ENCODE assay signal across 24 cellular contexts in the genomic region with DNA sequence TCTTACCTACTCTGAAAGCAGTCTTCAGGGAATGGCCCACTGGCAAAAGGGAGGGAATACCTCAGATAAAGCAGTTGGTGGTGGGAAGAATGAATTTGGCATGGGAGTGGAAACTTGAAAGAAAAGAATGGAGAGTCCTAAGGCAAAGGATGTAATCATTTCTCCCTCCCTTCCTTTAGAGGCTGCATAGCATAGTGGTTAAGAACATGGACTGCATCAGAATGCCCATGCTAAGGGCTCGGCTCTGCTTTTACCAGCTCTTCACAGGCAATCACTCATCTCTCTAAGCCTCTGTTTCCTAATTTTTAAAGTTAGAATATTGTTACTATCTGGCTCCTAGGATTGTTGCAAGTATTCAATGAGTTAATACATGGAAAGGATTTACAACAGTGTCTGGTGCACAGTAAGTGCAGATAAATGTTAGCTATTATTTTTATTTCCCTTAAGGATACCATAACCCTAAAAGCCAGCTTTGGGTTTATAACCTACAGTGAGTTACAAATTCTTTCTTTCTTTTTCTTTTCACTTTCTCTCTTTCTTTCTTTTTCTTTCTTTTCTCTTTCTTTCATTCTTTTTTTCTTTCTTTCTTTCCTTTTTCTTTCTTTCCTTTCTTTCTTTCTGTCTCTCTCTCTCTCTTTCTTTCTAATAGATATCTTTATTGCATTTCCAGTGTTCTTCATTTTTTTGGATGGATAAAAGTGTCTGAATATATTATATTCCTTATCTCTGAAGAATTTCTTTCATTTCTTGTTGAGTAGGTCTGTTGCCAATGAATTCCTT.
"Had no signal": no experiment of that assay in that cellular context is flagged by ENCODE, and none has a peak within 500 bp of the region (broad histone marks: within the 10 kb centered on the region; RNA-seq: fewer than 3 reads in every experiment).

No MANE protein-coding gene starts in this region.

- ATAC-seq: natural killer cell; psoas muscle; right lobe of liver; stimulated activated memory B cell treated with anti-CD40 and anti-IgM and Interleukin-4, amounts not matched to agents 10 μg/mL and 1 μg/mL and 100 μg/mL, for 72 hours; stimulated activated naive CD8-positive, alpha-beta T cell treated with anti-CD3 and anti-CD28 coated beads, Interleukin-15, amount 100 ng/mL, for 72 hours had no signal

- H3K4me3 ChIP-seq: left ventricle myocardium inferior, lung, psoas muscle, right lobe of liver, smooth muscle cell, tibial nerve, uterus had no signal

- H3K4me1 ChIP-seq: left ventricle myocardium inferior, parathyroid adenoma, psoas muscle, right lobe of liver, tibial nerve, uterus had no signal

- H3K9me3 Mint-ChIP-seq: stimulated activated memory B cell treated with anti-CD40 and anti-IgM and Interleukin-4, amounts not matched to agents 10 μg/mL and 1 μg/mL and 100 μg/mL, for 72 hours; stimulated activated naive CD8-positive, alpha-beta T cell treated with anti-CD3 and anti-CD28 coated beads, Interleukin-15, amount 100 ng/mL, for 72 hours had no signal

- DNase-seq: islet precursor cell; left ventricle myocardium inferior; mesendoderm; naive B cell; natural killer cell; nephron progenitor cell; nucleus accumbens; psoas muscle; right lobe of liver; stimulated activated CD4-positive, alpha-beta T cell treated with anti-CD3 and anti-CD28 coated beads, Interleukin-1b, Interleukin-23, amount 100 ng/mL, for 48 hours; stimulated activated CD4-positive, alpha-beta T cell treated with anti-CD3 and anti-CD28 coated beads, Interleukin-2, amount 100 ng/mL, for 48 hours; stimulated activated CD4-positive, alpha-beta T cell treated with anti-CD3 and anti-CD28 coated beads, Interleukin-4, amount 100 ng/mL, for 4 hours; stimulated activated CD8-positive, alpha-beta memory T cell treated with anti-CD3 and anti-CD28 coated beads, Interleukin-4, amount 100 ng/mL, for 48 hours; stimulated activated naive CD4-positive, alpha-beta T cell treated with Interleukin-2 at 50 U/mL for 16 hours; stimulated activated naive CD8-positive, alpha-beta T cell treated with anti-CD3 and anti-CD28 coated beads, Interleukin-15, amount 100 ng/mL, for 72 hours; substantia nigra; uterus had no signal

- H3K36me3 Mint-ChIP-seq: naive B cell; natural killer cell; stimulated activated memory B cell treated with anti-CD40 and anti-IgM and Interleukin-4, amounts not matched to agents 10 μg/mL and 1 μg/mL and 100 μg/mL, for 72 hours had no signal

- H3K36me3 ChIP-seq: left ventricle myocardium inferior, right lobe of liver, tibial nerve had no signal

- H3K9ac ChIP-seq: parathyroid adenoma had no signal

- H3K27me3 ChIP-seq: right lobe of liver, tibial nerve, uterus had no signal

- H3K4me2 ChIP-seq: smooth muscle cell had no signal

- H2AFZ ChIP-seq: parathyroid adenoma had no signal

- H3K27ac ChIP-seq: left ventricle myocardium inferior, parathyroid adenoma, psoas muscle, right lobe of liver, tibial nerve, uterus had no signal

- H3K27ac Mint-ChIP-seq: mesothelial cell of epicardium; natural killer cell; nephron progenitor cell; stimulated activated memory B cell treated with anti-CD40 and anti-IgM and Interleukin-4, amounts not matched to agents 10 μg/mL and 1 μg/mL and 100 μg/mL, for 72 hours; type B pancreatic cell had no signal

- H3K27me3 Mint-ChIP-seq: type B pancreatic cell had no signal

- H3K79me2 ChIP-seq: parathyroid adenoma had no signal

- H3K4me1 Mint-ChIP-seq: naive B cell; natural killer cell; nephron progenitor cell; stimulated activated memory B cell treated with anti-CD40 and anti-IgM and Interleukin-4, amounts not matched to agents 10 μg/mL and 1 μg/mL and 100 μg/mL, for 72 hours; stimulated activated naive CD8-positive, alpha-beta T cell treated with anti-CD3 and anti-CD28 coated beads, Interleukin-15, amount 100 ng/mL, for 72 hours had no signal

- H3K9me3 ChIP-seq: psoas muscle, right lobe of liver, tibial nerve, uterus had no signal

- H3K4me3 Mint-ChIP-seq: mesothelial cell of epicardium; naive B cell; natural killer cell; nephron progenitor cell; stimulated activated memory B cell treated with anti-CD40 and anti-IgM and Interleukin-4, amounts not matched to agents 10 μg/mL and 1 μg/mL and 100 μg/mL, for 72 hours; stimulated activated naive CD8-positive, alpha-beta T cell treated with anti-CD3 and anti-CD28 coated beads, Interleukin-15, amount 100 ng/mL, for 72 hours; type B pancreatic cell had no signal
